ENCODE assay signal across 28 cellular contexts in the genomic region with DNA sequence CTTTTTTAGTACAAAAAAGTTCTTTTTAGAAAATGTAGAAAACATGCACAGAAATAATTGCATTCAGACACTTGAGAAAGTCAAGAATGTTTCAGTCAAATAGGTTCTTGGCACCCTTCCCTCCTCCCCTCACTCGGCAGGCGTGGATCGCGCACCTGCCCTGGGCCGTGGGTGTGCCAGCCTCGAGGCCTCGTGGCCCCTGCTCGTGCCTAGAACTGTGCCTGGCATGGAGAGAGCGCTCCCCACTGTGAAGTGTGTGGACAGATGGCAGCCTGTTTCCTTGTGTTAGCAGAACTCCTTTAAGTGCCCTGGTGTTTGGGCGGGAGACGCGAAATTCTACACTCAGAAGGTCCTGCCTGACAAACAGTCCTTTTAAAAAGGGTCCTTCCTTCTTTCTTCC. TPM values are rescaled to one million over a fixed set of nuclear protein-coding genes. Genes with fewer than 3 reads are reported as not detected.
DNase-seq lines count a peak whose midpoint lies in the region; ATAC-seq and TF ChIP-seq lines count a peak whose summit lies in the region.
"Had no signal": no experiment of that assay in that cellular context is flagged by ENCODE, and none has a peak within 500 bp of the region (broad histone marks: within the 10 kb centered on the region; RNA-seq: fewer than 3 reads in every experiment).

No MANE protein-coding gene starts in this region.

- H3K27me3 Mint-ChIP-seq in CD14-positive monocyte (ENCODE audit: low read depth in 3 of 3): peaks cover 7 to 20% (median 12%) of the 10 kb centered on the region in 3 donors
- H3K27me3 Mint-ChIP-seq: T-cell had no signal

- H3K4me2 ChIP-seq in IMR-90 (ENCODE audit: low read depth, low read length): no peak overlapping the region

- DNase-seq in NCI-H524 (lab: John Stamatoyannopoulos, UW) (peak; percentile 24 to 68), NCI-H524 treated with DMSO at 0.1 percent for 48 hours (lab: John Stamatoyannopoulos, UW) (no peak), IMR-90 (no peak), islet precursor cell (peak; percentile 36), sigmoid colon (peak; percentile 46), CD14-positive monocyte (ENCODE audit: low spot score) (no peak), medulla oblongata (ENCODE audit: extremely low spot score) (no peak), OCI-M1 (lab: John Stamatoyannopoulos, UW) (no peak)
- DNase-seq: activated CD4-positive, alpha-beta T cell treated with anti-CD3 and anti-CD28 coated beads, Interleukin-2, amount 10 ng/mL, durations not matched to agents 7 days and 5 days; activated gamma-delta T cell treated with Interleukin-2 at 50 U/mL for 16 hours; central memory CD4-positive, alpha-beta T cell; COR-L47; DND-41; mammary epithelial cell; NCI-H2081 treated with DMSO at 0.1 percent for 48 hours; NCI-H446 treated with DMSO at 0.1 percent for 48 hours; retina; RPMI8226; stimulated activated CD8-positive, alpha-beta memory T cell treated with anti-CD3 and anti-CD28 coated beads, Interleukin-4, amount 100 ng/mL, for 48 hours; T-cell; testis; WERI-Rb-1 had no signal

- no peak overlapping the region for H3K9ac ChIP-seq in IMR-90 (ENCODE audit: low read depth, low read length)

- H2BK15ac ChIP-seq in IMR-90 (ENCODE audit: low read depth, low read length): no peak overlapping the region

- TF ChIP-seq CTCF in IMR-90 (conservative IDR thresholded peaks at IDR 0.05; ENCODE audit: low read depth, low read length) (no peak), sigmoid colon (IDR thresholded peaks at IDR 0.05) (no peak), CD14-positive monocyte (IDR thresholded peaks at IDR 0.05) (no peak)

- no peak overlapping the region for H2BK120ac ChIP-seq in IMR-90 (ENCODE audit: low read depth, low read length)

- H3K56ac ChIP-seq in IMR-90 (ENCODE audit: extremely low read depth, insufficient read depth, low read length): no peak overlapping the region

- peaks cover 0 to under 1% (median 0%) of the 10 kb centered on the region in 7 donors for H3K9me3 Mint-ChIP-seq in CD14-positive monocyte
- H3K9me3 Mint-ChIP-seq: activated CD4-positive, alpha-beta T cell treated with anti-CD3 and anti-CD28 coated beads, Interleukin-2, amount 10 ng/mL, durations not matched to agents 7 days and 5 days; dendritic cell treated with granulocyte-macrophage colony-stimulating factor and Interleukin-4, amounts not matched to agents 40 ng/mL and 50 ng/mL, for 4 days; nephron; stimulated activated naive CD8-positive, alpha-beta T cell treated with anti-CD3 and anti-CD28 coated beads, Interleukin-15, Interleukin-2, amounts not matched to agents 100 ng/mL and 50 ng/mL, for 24 hours; T-cell had no signal

- H3K79me1 ChIP-seq in IMR-90 (ENCODE audit: low read depth in 1 of 2, low read length in 2 of 2): peaks cover 37 to 85% of the 10 kb centered on the region in 2 experiments

- H2AK9ac ChIP-seq in IMR-90 (replicated peaks; ENCODE audit: low read depth, low read length, poor library complexity): no peak overlapping the region

- CTCF ChIA-PET in IMR-90 (lab: Yijun Ruan, JAX): no interaction called here

- H4K20me1 ChIP-seq in IMR-90 (ENCODE audit: insufficient read depth, low read length): peaks cover 69% of the 10 kb centered on the region

- whole genome bisulfite sequencing in IMR-90 (ENCODE audit: extremely low coverage in 2 of 2, insufficient read length in 1 of 2), 2 experiments: no CpG with 5 or more reads among the region's 12 CpGs
- 73 to 88% methylated on average over 12 of the region's 12 CpGs for WGBS in sigmoid colon, 2 donors

- H3K27ac ChIP-seq in IMR-90 (ENCODE audit: insufficient read depth, low read length) (no peak overlapping the region), sigmoid colon (no peak overlapping the region)
- H3K27ac ChIP-seq: pancreas, testis, uterus, WERI-Rb-1 had no signal

- H3K9me3 ChIP-seq in IMR-90 (ENCODE audit: control insufficient read depth, insufficient read depth, low read length): no peaks in the 10 kb centered on the region
- no peaks in the 10 kb centered on the region for H3K9me3 ChIP-seq in sigmoid colon
- H3K9me3 ChIP-seq: HAP-1, pancreas, testis, uterus had no signal

- ATAC-seq in IMR-90 (ENCODE audit: low read depth): no peak
- ATAC-seq: pancreas, T-cell had no signal

- no peaks in the 10 kb centered on the region for H3K27me3 ChIP-seq in IMR-90 (ENCODE audit: control insufficient read depth, insufficient read depth, low read length)
- H3K27me3 ChIP-seq in sigmoid colon: no peaks in the 10 kb centered on the region
- H3K27me3 ChIP-seq: pancreas, testis, uterus had no signal

- TF ChIP-seq POLR2A in IMR-90 (IDR thresholded peaks at IDR 0.05; ENCODE audit: low read depth, low read length) (no peak), sigmoid colon (IDR thresholded peaks at IDR 0.05) (no peak)

- H2AK5ac ChIP-seq in IMR-90 (ENCODE audit: low read depth, low read length): no peak overlapping the region

- no peak overlapping the region for H4K8ac ChIP-seq in IMR-90 (ENCODE audit: low read depth in 2 of 2, low read length in 2 of 2)

- no peak overlapping the region for H2BK20ac ChIP-seq in IMR-90 (ENCODE audit: low read depth, low read length)

- no peak overlapping the region for H3K18ac ChIP-seq in IMR-90 (ENCODE audit: low read depth, low read length)

- no TSS peak for BruUV-seq in IMR-90 (replicated peaks; lab: Mats Ljungman, UMichigan)

- H3K9me1 ChIP-seq in IMR-90 (ENCODE audit: insufficient read depth, low read length): peaks cover 45% of the 10 kb centered on the region

- no peak overlapping the region for H3K4ac ChIP-seq in IMR-90 (ENCODE audit: low read depth, low read length)

- no peak overlapping the region for H2AFZ ChIP-seq in IMR-90 (replicated peaks; ENCODE audit: low read length, poor library complexity)

- H3K4me1 Mint-ChIP-seq in CD14-positive monocyte: peaks cover 34% of the 10 kb centered on the region

- no peak for TF ChIP-seq EP300 in sigmoid colon (IDR thresholded peaks at IDR 0.05)

- POLR2A ChIA-PET in IMR-90 (lab: Charles Lee; ENCODE audit: unreplicated experiment): no interaction called here

- intact Hi-C loops in IMR-90 (cut with micrococcal nuclease): no loop called here
- intact Hi-C loops in sigmoid colon (cut with DNase I): no loop called here
- intact Hi-C loops in CD14-positive monocyte (cut with micrococcal nuclease): loop anchor here in 1 of 2 donors (10.0 kb wide), 1 partner anchor 113 kb away; no protein-coding TSS in a partner anchor

- 0 out of 2 replicates have a peak overlapping the region, but pooled peaks have one; percentile 11 for H3K14ac ChIP-seq in IMR-90 (replicated peaks; ENCODE audit: low read depth, low read length)

- H3K23ac ChIP-seq in IMR-90 (ENCODE audit: low read depth, low read length): no peak overlapping the region

- peaks cover 0 to 2% of the 10 kb centered on the region in 2 donors for H3K36me3 Mint-ChIP-seq in CD14-positive monocyte
- H3K36me3 Mint-ChIP-seq: T-cell had no signal

- no peak overlapping the region for H2BK5ac ChIP-seq in IMR-90 (ENCODE audit: low read depth, low read length, poor library complexity, severe bottlenecking)

- in situ Hi-C loops in IMR-90 (cut with MboI; ENCODE audit: low sequenced_read_pairs): no loop called here

- H4K5ac ChIP-seq in IMR-90 (ENCODE audit: low read depth, low read length): no peak overlapping the region

- no peak for TF ChIP-seq RAD21 in IMR-90 (IDR thresholded peaks at IDR 0.05; ENCODE audit: low read length)

- no peak overlapping the region for H3K27ac Mint-ChIP-seq in CD14-positive monocyte
- H3K27ac Mint-ChIP-seq: activated CD4-positive, alpha-beta T cell treated with anti-CD3 and anti-CD28 coated beads, Interleukin-2, amount 10 ng/mL, durations not matched to agents 7 days and 5 days; dendritic cell treated with granulocyte-macrophage colony-stimulating factor and Interleukin-4, amounts not matched to agents 40 ng/mL and 50 ng/mL, for 4 days; nephron; stimulated activated naive CD8-positive, alpha-beta T cell treated with anti-CD3 and anti-CD28 coated beads, Interleukin-15, Interleukin-2, amounts not matched to agents 100 ng/mL and 50 ng/mL, for 24 hours; T-cell had no signal

- no peak overlapping the region for H3K4me3 Mint-ChIP-seq in CD14-positive monocyte
- H3K4me3 Mint-ChIP-seq: activated CD4-positive, alpha-beta T cell treated with anti-CD3 and anti-CD28 coated beads, Interleukin-2, amount 10 ng/mL, durations not matched to agents 7 days and 5 days; dendritic cell treated with granulocyte-macrophage colony-stimulating factor and Interleukin-4, amounts not matched to agents 40 ng/mL and 50 ng/mL, for 4 days; nephron; stimulated activated naive CD8-positive, alpha-beta T cell treated with anti-CD3 and anti-CD28 coated beads, Interleukin-15, Interleukin-2, amounts not matched to agents 100 ng/mL and 50 ng/mL, for 24 hours; T-cell had no signal

- H3K4me3 ChIP-seq in IMR-90 (ENCODE audit: insufficient read depth, low read depth, low read length): no peak overlapping the region
- H3K4me3 ChIP-seq in sigmoid colon: no peak overlapping the region
- H3K4me3 ChIP-seq: HAP-1, pancreas, testis, uterus had no signal

- no peak overlapping the region for H4K91ac ChIP-seq in IMR-90 (ENCODE audit: insufficient read depth, low read depth, low read length)

- dilution Hi-C loops in IMR-90 (cut with HindIII; ENCODE audit: low sequenced_read_pairs, unreplicated experiment): no loop called here

- H3K4me1 ChIP-seq in IMR-90 (ENCODE audit: control insufficient read depth, insufficient read depth, low read length) (peaks cover 20% of the 10 kb centered on the region), sigmoid colon (peaks cover 0 to 26% (median 20%) of the 10 kb centered on the region in 4 donors)
- H3K4me1 ChIP-seq: HAP-1 had no signal

- H3K36me3 ChIP-seq in IMR-90 (ENCODE audit: control insufficient read depth, insufficient read depth, low read length): no peaks in the 10 kb centered on the region
- H3K36me3 ChIP-seq in sigmoid colon: no peaks in the 10 kb centered on the region
- H3K36me3 ChIP-seq: HAP-1, pancreas, uterus had no signal

TF ChIP-seq in IMR-90, 13 proteins besides CTCF, POLR2A, EP300 and RAD21 (continues in another document):
- no peak for TF ChIP-seq MXI1 (IDR thresholded peaks at IDR 0.05; ENCODE audit: borderline replicate concordance, low read depth, low read length)

RNA-seq across cellular contexts. Expression of gene RGS12, which starts 14.7 kb away (rescaled TPM):
- total RNA-seq in IMR-90 (2012; rRNA removed): 11.8 and 13.1 TPM in 2 replicates
- polyA plus RNA-seq in IMR-90 (2012; rRNA removed): 12.0 and 15.7 TPM in 2 replicates
- polyA plus RNA-seq in IMR-90 (2012; cell fraction: cytosol; rRNA removed): 9.1 and 13.7 TPM in 2 replicates
- 27.6 and 42.6 TPM in 2 replicates for polyA plus RNA-seq in IMR-90 (2012; cell fraction: nucleus; rRNA removed; ENCODE audit: low replicate concordance)
- 10 to 100 TPM; 15.7 to 21.6 (median 17.8) TPM for total RNA-seq in sigmoid colon
- 10 to 100 TPM in 1 of 3 donors, 1 to 10 TPM in 2; 3.0 to 14.6 (median 6.7) TPM for polyA plus RNA-seq in sigmoid colon
- polyA plus RNA-seq in CD14-positive monocyte: 1 to 10 TPM in 1 of 2 donors, under 1 TPM in 1; 0.75 to 2.7 TPM

RNA-seq across cellular contexts. Expression of gene MSANTD1, which starts 58.5 kb away (rescaled TPM):
- total RNA-seq in IMR-90 (2012; rRNA removed) (under 0.01 and 0.28 TPM in 2 replicates), sigmoid colon (1 to 10 TPM in 2 of 4 donors, under 1 TPM in 2; 0.16 to 1.2 (median 0.73) TPM)
- polyA plus RNA-seq in IMR-90 (2012; rRNA removed) (0.07 and 0.09 TPM in 2 replicates), sigmoid colon (under 1 TPM in 2 of 3 donors, not detected in 1; under 0.01 to 0.44 TPM), CD14-positive monocyte (not detected)
- 0.07 TPM in 1 of 2 replicates, not detected in the other for polyA plus RNA-seq in IMR-90 (2012; cell fraction: cytosol; rRNA removed)
- 1.2 and 2.0 TPM in 2 replicates for polyA plus RNA-seq in IMR-90 (2012; cell fraction: nucleus; rRNA removed; ENCODE audit: low replicate concordance)

Comparison
In these comparisons a context has a peak if more than half of its experiments do, and no peak if none do; other contexts are left out.
1. DNase-seq: peak in NCI-H524 (2 of 2), islet precursor cell (single experiment) and sigmoid colon (single experiment); none in NCI-H524 treated with DMSO at 0.1 percent for 48 hours (single experiment), IMR-90 (single experiment), CD14-positive monocyte (single experiment), medulla oblongata (single experiment) and OCI-M1 (single experiment).